Comparison of ENCODE assay signal across 16 cellular contexts in genomic region chr3:196994056-196994455, GRCh38.
"Had no signal": no experiment of that assay in that cellular context is flagged by ENCODE, and none has a peak within 500 bp of the region (broad histone marks: within the 10 kb centered on the region; RNA-seq: fewer than 3 reads in every experiment).

No MANE protein-coding gene starts in this region.

- H3K27ac ChIP-seq: breast epithelium, esophagus muscularis mucosa, pancreas, right atrium auricular region had no signal

- H3K4me3 ChIP-seq: breast epithelium, esophagus muscularis mucosa, pancreas, right atrium auricular region had no signal

- DNase-seq: activated B cell treated with CpG ODN at 0.5 μM for 24 hours; activated effector memory CD4-positive, alpha-beta T cell treated with Interleukin-2 at 50 U/mL for 16 hours; activated T-cell treated with anti-CD3 and anti-CD28 coated beads, Interleukin-2, amount 50 U/mL, for 1 hour; anterior cingulate cortex; hypothalamus; left colon; mammary epithelial cell; nephron progenitor cell; stimulated activated CD4-positive, alpha-beta T cell treated with anti-CD3 and anti-CD28 coated beads, Interleukin-2, amount 100 ng/mL, for 24 hours; stimulated activated naive CD4-positive, alpha-beta T cell treated with Interleukin-2 at 50 U/mL for 16 hours had no signal

- H3K4me1 Mint-ChIP-seq: activated B cell treated with CpG ODN at 0.5 μM for 24 hours; activated naive CD4-positive, alpha-beta T cell treated with anti-CD3 and anti-CD28 coated beads, Interleukin-2, amount 50 U/mL, for 24 hours had no signal

- H3K36me3 ChIP-seq: breast epithelium, esophagus muscularis mucosa, pancreas, right atrium auricular region had no signal

- H3K9me3 Mint-ChIP-seq: activated B cell treated with CpG ODN at 0.5 μM for 24 hours; activated naive CD4-positive, alpha-beta T cell treated with anti-CD3 and anti-CD28 coated beads, Interleukin-2, amount 50 U/mL, for 24 hours; nephron progenitor cell had no signal

- H3K9me3 ChIP-seq: breast epithelium, esophagus muscularis mucosa, pancreas, right atrium auricular region had no signal

- H3K27ac Mint-ChIP-seq: activated B cell treated with CpG ODN at 0.5 μM for 24 hours; activated naive CD4-positive, alpha-beta T cell treated with anti-CD3 and anti-CD28 coated beads, Interleukin-2, amount 50 U/mL, for 24 hours; nephron progenitor cell had no signal

- H3K4me3 Mint-ChIP-seq: activated B cell treated with CpG ODN at 0.5 μM for 24 hours; activated naive CD4-positive, alpha-beta T cell treated with anti-CD3 and anti-CD28 coated beads, Interleukin-2, amount 50 U/mL, for 24 hours; nephron progenitor cell had no signal

- H3K27me3 ChIP-seq: breast epithelium, pancreas, right atrium auricular region had no signal

- ATAC-seq: left colon, pancreas, SK-N-SH treated with all-trans-retinoic acid at 6 μM for 48 hours had no signal

- H3K27me3 Mint-ChIP-seq: activated B cell treated with CpG ODN at 0.5 μM for 24 hours; activated naive CD4-positive, alpha-beta T cell treated with anti-CD3 and anti-CD28 coated beads, Interleukin-2, amount 50 U/mL, for 24 hours had no signal

- H3K36me3 Mint-ChIP-seq: activated naive CD4-positive, alpha-beta T cell treated with anti-CD3 and anti-CD28 coated beads, Interleukin-2, amount 50 U/mL, for 24 hours had no signal

- H3K4me1 ChIP-seq: breast epithelium, esophagus muscularis mucosa had no signal
